8 cellular contexts compared by ENCODE assay signal in the genomic region with DNA sequence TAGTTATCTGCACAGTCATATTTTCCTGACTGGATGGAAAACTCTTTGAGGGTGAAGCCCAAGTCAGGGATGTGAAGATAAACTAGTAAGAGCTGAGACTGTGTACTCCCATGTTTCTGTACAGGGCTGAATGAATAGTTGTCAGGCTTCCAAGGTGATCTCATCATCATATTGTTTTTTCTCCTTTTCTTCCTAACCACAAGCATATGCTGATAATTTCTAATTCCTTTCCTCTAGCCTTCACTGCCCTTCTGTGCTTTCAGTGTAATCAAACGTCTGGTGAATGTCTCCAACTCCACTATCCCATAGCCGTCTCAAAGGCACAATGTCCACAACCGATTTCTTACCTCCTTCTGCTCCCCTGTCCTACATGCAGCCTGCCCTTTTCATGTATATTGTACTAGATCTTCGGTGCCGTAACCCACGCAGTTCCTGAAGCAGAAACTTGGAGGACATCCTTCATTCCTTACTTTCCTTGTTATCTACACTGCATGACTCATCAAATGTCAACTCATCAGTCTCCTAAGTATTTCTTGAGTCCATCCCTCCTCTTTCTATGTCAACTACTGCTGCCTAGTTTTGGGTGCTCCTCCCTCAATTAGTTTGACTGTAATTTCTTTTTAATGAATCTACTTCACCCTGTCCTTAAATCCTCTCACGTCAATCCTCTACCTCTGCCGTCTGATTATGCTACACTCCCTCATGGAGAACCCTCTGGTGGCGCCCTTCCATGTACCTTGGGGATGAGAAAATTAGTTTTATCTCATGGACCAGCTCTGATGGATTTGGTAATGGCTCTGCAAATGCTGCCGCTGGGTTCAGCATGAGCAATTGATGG. TPM values are rescaled to one million over a fixed set of nuclear protein-coding genes. Genes with fewer than 3 reads are reported as not detected.
A peak's percentile ranks its signal among the peaks of the same experiment; 100 is the strongest.
DNase-seq lines count a peak whose midpoint lies in the region; ATAC-seq and TF ChIP-seq lines count a peak whose summit lies in the region.

No MANE protein-coding gene starts in this region.

- H3K36me3 Mint-ChIP-seq in CD8-positive, alpha-beta memory T cell = peaks cover 0 to 42% (median 12%) of the 10 kb centered on the region in 3 donors
- H3K36me3 Mint-ChIP-seq in CD14-positive monocyte = peaks cover 11 to 18% of the 10 kb centered on the region in 2 donors
- H3K36me3 Mint-ChIP-seq in naive thymus-derived CD4-positive, alpha-beta T cell = peaks cover 17 to 51% (median 34%) of the 10 kb centered on the region in 5 donors

- H3K9me3 ChIP-seq in CD8-positive, alpha-beta memory T cell (ENCODE audit: low read length) = no peaks in the 10 kb centered on the region
- no peaks in the 10 kb centered on the region for H3K9me3 ChIP-seq in naive thymus-derived CD4-positive, alpha-beta T cell (ENCODE audit: control insufficient read depth in 2 of 3, low read length in 3 of 3)

- ATAC-seq in omental fat pad (ENCODE audit: low FRiP score) (peak; percentile 86), GM21447 (IDR thresholded peaks at IDR 0.05; ENCODE audit: unreplicated experiment) (no peak)
- ATAC-seq in naive thymus-derived CD4-positive, alpha-beta T cell = no peak

- no peak overlapping the region for H3K4me3 Mint-ChIP-seq in CD8-positive, alpha-beta memory T cell
- H3K4me3 Mint-ChIP-seq in CD14-positive monocyte = no peak overlapping the region
- H3K4me3 Mint-ChIP-seq in naive thymus-derived CD4-positive, alpha-beta T cell = no peak overlapping the region

- H3K4me3 ChIP-seq in CD8-positive, alpha-beta memory T cell (ENCODE audit: low read length) = no peak overlapping the region
- H3K4me3 ChIP-seq in naive thymus-derived CD4-positive, alpha-beta T cell (ENCODE audit: low read length) = no peak overlapping the region

- peaks cover 59 to 87% (median 83%) of the 10 kb centered on the region in 3 donors for H3K4me1 Mint-ChIP-seq in CD8-positive, alpha-beta memory T cell
- H3K4me1 Mint-ChIP-seq in CD14-positive monocyte = peaks cover 54% of the 10 kb centered on the region
- peaks cover 23 to 68% (median 47%) of the 10 kb centered on the region in 7 donors for H3K4me1 Mint-ChIP-seq in naive thymus-derived CD4-positive, alpha-beta T cell

- H3K4me1 ChIP-seq in CD8-positive, alpha-beta memory T cell (ENCODE audit: insufficient read depth, low read length) = no peaks in the 10 kb centered on the region
- H3K4me1 ChIP-seq in naive thymus-derived CD4-positive, alpha-beta T cell (ENCODE audit: control insufficient read depth in 2 of 2, insufficient read depth in 2 of 2, low read length in 2 of 2) = peaks cover 0 to 5% of the 10 kb centered on the region in 2 donors

- H3K27me3 Mint-ChIP-seq in CD8-positive, alpha-beta memory T cell = no peaks in the 10 kb centered on the region
- H3K27me3 Mint-ChIP-seq in CD14-positive monocyte (ENCODE audit: low read depth in 3 of 3) = peaks cover 0 to 2% (median 0%) of the 10 kb centered on the region in 3 donors
- no peaks in the 10 kb centered on the region for H3K27me3 Mint-ChIP-seq in naive thymus-derived CD4-positive, alpha-beta T cell

- CTCF ChIA-PET in CD8-positive, alpha-beta memory T cell (lab: Charles Lee) = no interaction called here
- CTCF ChIA-PET in naive thymus-derived CD4-positive, alpha-beta T cell (lab: Charles Lee) = interaction anchor here (0.7 to 1.1 kb wide), 2 partner anchors 21 to 22 kb away, joined by 3 read pairs; partner anchors contain the start of gene NCOA7

- H3K27ac Mint-ChIP-seq in CD8-positive, alpha-beta memory T cell = peak overlapping the region in 3 of 8 donors; percentile 24 to 81 (median 64)
- peak overlapping the region in 3 of 7 donors; percentile 6 to 72 (median 16) for H3K27ac Mint-ChIP-seq in CD14-positive monocyte
- H3K27ac Mint-ChIP-seq in naive thymus-derived CD4-positive, alpha-beta T cell = peak overlapping the region in 3 of 9 donors; percentile 1 to 33 (median 16)

- TF ChIP-seq CTCF in omental fat pad (IDR thresholded peaks at IDR 0.05) (no peak), CD14-positive monocyte (IDR thresholded peaks at IDR 0.05) (no peak)

- POLR2A ChIA-PET in CD8-positive, alpha-beta memory T cell (lab: Charles Lee) = no interaction called here
- POLR2A ChIA-PET in naive thymus-derived CD4-positive, alpha-beta T cell (lab: Charles Lee) = no interaction called here

- no peaks in the 10 kb centered on the region for H3K27me3 ChIP-seq in CD8-positive, alpha-beta memory T cell (ENCODE audit: insufficient read depth, low read length, poor library complexity, severe bottlenecking)
- H3K27me3 ChIP-seq in naive thymus-derived CD4-positive, alpha-beta T cell (ENCODE audit: control insufficient read depth in 2 of 2, insufficient read depth in 2 of 2, low read length in 2 of 2) = no peaks in the 10 kb centered on the region

- no peaks in the 10 kb centered on the region for H3K36me3 ChIP-seq in CD8-positive, alpha-beta memory T cell (ENCODE audit: insufficient read depth, low read length)
- peaks cover 0 to 5% (median 5%) of the 10 kb centered on the region in 3 experiments for H3K36me3 ChIP-seq in naive thymus-derived CD4-positive, alpha-beta T cell (ENCODE audit: control insufficient read depth in 2 of 3, insufficient read depth in 3 of 3, low read length in 3 of 3)

- peak overlapping the region; percentile 20 for H3K27ac ChIP-seq in CD8-positive, alpha-beta memory T cell (ENCODE audit: low read depth, low read length)
- H3K27ac ChIP-seq in naive thymus-derived CD4-positive, alpha-beta T cell (ENCODE audit: low read depth, low read length) = no peak overlapping the region

- intact Hi-C loops in CD14-positive monocyte (cut with micrococcal nuclease) = no loop called here
- intact Hi-C loops in naive thymus-derived CD4-positive, alpha-beta T cell (cut with micrococcal nuclease) = no loop called here

- peaks cover 0 to 2% (median 0%) of the 10 kb centered on the region in 5 donors for H3K9me3 Mint-ChIP-seq in CD8-positive, alpha-beta memory T cell
- H3K9me3 Mint-ChIP-seq in CD14-positive monocyte = peaks cover 0 to 3% (median 0%) of the 10 kb centered on the region in 7 donors
- no peaks in the 10 kb centered on the region for H3K9me3 Mint-ChIP-seq in naive thymus-derived CD4-positive, alpha-beta T cell

- DNase-seq in CD8-positive, alpha-beta memory T cell = no peak
- DNase-seq in NCI-H69 (lab: John Stamatoyannopoulos, UW) = peak; percentile 70
- DNase-seq in epidermal melanocyte (ENCODE audit: insufficient read length, low spot score) = peak; percentile 34
- DNase-seq in omental fat pad (ENCODE audit: low spot score) = no peak
- no peak for DNase-seq in CD14-positive monocyte (ENCODE audit: low spot score)
- no peak for DNase-seq in naive thymus-derived CD4-positive, alpha-beta T cell
- DNase-seq in NCI-H526 (lab: John Stamatoyannopoulos, UW) = no peak

RNA-seq across cellular contexts. Expression of gene NCOA7, which starts 21.9 kb away (rescaled TPM):
- total RNA-seq in CD8-positive, alpha-beta memory T cell = 10 to 100 TPM; 54.7 to 62.5 TPM
- polyA plus RNA-seq in CD8-positive, alpha-beta memory T cell = 38.3 TPM
- total RNA-seq in omental fat pad = 100 to 1,000 TPM in 1 of 4 donors, 10 to 100 TPM in 3; 35.3 to 137 (median 53.1) TPM
- 10 to 100 TPM in 1 of 2 donors, 1 to 10 TPM in 1; 8.3 to 21.9 TPM for polyA plus RNA-seq in CD14-positive monocyte
- 10 to 100 TPM; 30.6 to 55.6 (median 38.0) TPM for total RNA-seq in naive thymus-derived CD4-positive, alpha-beta T cell
- polyA plus RNA-seq in naive thymus-derived CD4-positive, alpha-beta T cell = 10 to 100 TPM; 12.8 to 23.4 TPM

Comparison
In these comparisons a context has a peak if more than half of its experiments do, and no peak if none do; other contexts are left out.
1. DNase-seq: peak in NCI-H69 (single experiment) and epidermal melanocyte (single experiment); none in CD8-positive, alpha-beta memory T cell (0 of 5), omental fat pad (single experiment), CD14-positive monocyte (single experiment), naive thymus-derived CD4-positive, alpha-beta T cell (0 of 9) and NCI-H526 (0 of 2).